5 cellular contexts compared by ENCODE assay signal in genomic region chr5:128503727-128504126, GRCh38. TPM values are rescaled to one million over a fixed set of nuclear protein-coding genes. Genes with fewer than 3 reads are reported as not detected.
"Had no signal": no experiment of that assay in that cellular context is flagged by ENCODE, and none has a peak within 500 bp of the region (broad histone marks: within the 10 kb centered on the region; RNA-seq: fewer than 3 reads in every experiment).

No MANE protein-coding gene starts in this region.

RNA-seq across cellular contexts. Expression of gene FBN2, which starts 34.3 kb away (rescaled TPM):
- total RNA-seq: activated naive CD4-positive, alpha-beta T cell treated with anti-CD3 and anti-CD28 coated beads for 36 hours; activated naive CD8-positive, alpha-beta T cell treated with anti-CD3 and anti-CD28 coated beads for 36 hours; activated T-helper 1 cell treated with anti-CD3 and anti-CD28 coated beads, Interleukin-12 subunit alpha, Interleukin-12 subunit beta, Interleukin-2, Interleukin-4 antibody, amounts not matched to agents 30 ng/mL and 10 ng/mL and 1 ng/mL, durations not matched to agents 14 hours and 24 hours and 36 hours; activated T-helper 17 cell treated with anti-CD3 and anti-CD28 coated beads, Interleukin-2, amount 50 U/mL, for 72 hours; activated T-helper 2 cell treated with anti-CD3 and anti-CD28 coated beads, Interferon-gamma antibody, Interleukin-2, Interleukin-4, amounts not matched to agents 10 μg/mL and 5 μg/mL and 100 μg/mL, durations not matched to agents 14 hours and 24 hours and 36 hours had no signal
